In genomic region chr11:116696381-116696941, GRCh38 we compare ENCODE assay signal across 11 cellular contexts.
DNase-seq lines count a peak whose midpoint lies in the region; FAIRE-seq and TF ChIP-seq lines count a peak whose summit lies in the region.
"Had no signal": no experiment of that assay in that cellular context is flagged by ENCODE, and none has a peak within 500 bp of the region (broad histone marks: within the 10 kb centered on the region; RNA-seq: fewer than 3 reads in every experiment).

No MANE protein-coding gene starts in this region.

- no peaks in the 10 kb centered on the region for H3K36me3 Mint-ChIP-seq in endodermal cell (ENCODE audit: low read depth)
- no peaks in the 10 kb centered on the region for H3K36me3 Mint-ChIP-seq in activated naive CD8-positive, alpha-beta T cell treated with anti-CD3 and anti-CD28 coated beads for 36 hours

- no peak overlapping the region for H3K4me3 ChIP-seq in PC-9
- H3K4me3 ChIP-seq in endodermal cell (ENCODE audit: low read length), result no peak overlapping the region
- no peak overlapping the region for H3K4me3 ChIP-seq in sigmoid colon

- TF ChIP-seq EP300 in sigmoid colon (IDR thresholded peaks at IDR 0.05), result no peak

- H2AFZ ChIP-seq in PC-9, result no peak overlapping the region

- no peaks in the 10 kb centered on the region for H3K9me2 ChIP-seq in PC-9 (ENCODE audit: insufficient read depth)

- H3K4me2 ChIP-seq in PC-9, result peak overlapping the region; percentile 14; the same call in 1 of the 2 replicates
- H3K4me2 ChIP-seq: KMS-11 had no signal

- no peaks in the 10 kb centered on the region for H3K9me3 Mint-ChIP-seq in endodermal cell
- no peaks in the 10 kb centered on the region for H3K9me3 Mint-ChIP-seq in activated naive CD8-positive, alpha-beta T cell treated with anti-CD3 and anti-CD28 coated beads for 36 hours

- TF ChIP-seq CTCF in PC-9 (conservative IDR thresholded peaks at IDR 0.05) (no peak), endodermal cell (conservative IDR thresholded peaks at IDR 0.05) (no peak), sigmoid colon (IDR thresholded peaks at IDR 0.05) (no peak)

- CTCF ChIA-PET in PC-9 (lab: Charles Lee), result no interaction called here

- WGBS in endodermal cell (ENCODE audit: insufficient coverage in 1 of 2, insufficient read length in 1 of 2), 2 experiments, result 60 to 69% methylated on average over 4 to 11 of the region's 11 CpGs
- 43 to 45% methylated on average over 11 of the region's 11 CpGs for WGBS in sigmoid colon, 2 donors

- no peak overlapping the region for H3K27ac Mint-ChIP-seq in endodermal cell
- H3K27ac Mint-ChIP-seq in activated naive CD8-positive, alpha-beta T cell treated with anti-CD3 and anti-CD28 coated beads for 36 hours, result no peak overlapping the region

- no peak overlapping the region for H3K27ac ChIP-seq in PC-9
- H3K27ac ChIP-seq in endodermal cell (ENCODE audit: low read depth, low read length), result no peak overlapping the region
- no peak overlapping the region for H3K27ac ChIP-seq in sigmoid colon
- H3K27ac ChIP-seq: KMS-11 had no signal

- no peaks in the 10 kb centered on the region for H3F3A ChIP-seq in PC-9 (ENCODE audit: insufficient read depth, low read depth)

- H3K4me3 Mint-ChIP-seq in endodermal cell, result no peak overlapping the region
- no peak overlapping the region for H3K4me3 Mint-ChIP-seq in activated naive CD8-positive, alpha-beta T cell treated with anti-CD3 and anti-CD28 coated beads for 36 hours
- H3K4me3 Mint-ChIP-seq: neural crest cell had no signal

- H3K9me3 ChIP-seq in PC-9 (ENCODE audit: insufficient read depth, low read depth) (no peaks in the 10 kb centered on the region), endodermal cell (ENCODE audit: control insufficient read depth, low read length) (no peaks in the 10 kb centered on the region), sigmoid colon (no peaks in the 10 kb centered on the region)

- intact Hi-C loops in PC-9 (cut with micrococcal nuclease; ENCODE audit: unreplicated experiment), result no loop called here
- intact Hi-C loops in sigmoid colon (cut with DNase I), result loop anchor here (10.0 kb wide), 3 partner anchors 422 to 702 kb away; no protein-coding TSS in a partner anchor

- H3K36me3 ChIP-seq in PC-9 (ENCODE audit: low read depth) (no peaks in the 10 kb centered on the region), endodermal cell (ENCODE audit: control insufficient read depth, insufficient read depth, low read length) (no peaks in the 10 kb centered on the region), sigmoid colon (no peaks in the 10 kb centered on the region)

- DNase-seq in H54 (ENCODE audit: insufficient read length, low spot score), result peak; percentile 32
- no peak for DNase-seq in PC-9
- DNase-seq in endodermal cell, result peak; percentile 89
- DNase-seq in sigmoid colon, result peak; percentile 37
- no peak for DNase-seq in activated CD4-positive, CD25-positive, alpha-beta regulatory T cell treated with anti-CD3 and anti-CD28 coated beads, Interleukin-2, amount 50 U/mL, for 72 hours
- no peak for DNase-seq in activated naive CD8-positive, alpha-beta T cell treated with anti-CD3 and anti-CD28 coated beads for 36 hours
- DNase-seq in activated naive CD4-positive, alpha-beta T cell (lab: John Stamatoyannopoulos, UW), result no peak
- DNase-seq: NCI-H524; stimulated activated CD4-positive, alpha-beta T cell treated with anti-CD3 and anti-CD28 coated beads, Interleukin-2, amount 100 ng/mL, for 24 hours had no signal

- peaks cover 45% of the 10 kb centered on the region for H3K27me3 ChIP-seq in PC-9 (ENCODE audit: insufficient read depth, low read depth)
- no peaks in the 10 kb centered on the region for H3K27me3 ChIP-seq in endodermal cell (ENCODE audit: control insufficient read depth, insufficient read depth, low read length, poor library complexity, severe bottlenecking)
- no peaks in the 10 kb centered on the region for H3K27me3 ChIP-seq in sigmoid colon

- H3K9ac ChIP-seq in endodermal cell (ENCODE audit: extremely low read depth, low read length, poor library complexity, severe bottlenecking), result no peak overlapping the region
- H3K9ac ChIP-seq: KMS-11 had no signal

- POLR2A ChIA-PET in PC-9 (lab: Charles Lee; ENCODE audit: unreplicated experiment), result no interaction called here

- H3K4me1 ChIP-seq in PC-9 (replicated peaks; ENCODE audit: insufficient read depth) (peaks cover 6% of the 10 kb centered on the region; the same call in 1 of the 2 replicates), endodermal cell (ENCODE audit: control insufficient read depth, insufficient read depth, low read length) (no peaks in the 10 kb centered on the region), sigmoid colon (no peaks in the 10 kb centered on the region)

- no peaks in the 10 kb centered on the region for H3K79me2 ChIP-seq in PC-9 (ENCODE audit: low read depth)

- TF ChIP-seq POLR2A in H54 (IDR thresholded peaks at IDR 0.05; ENCODE audit: low read depth, low read length) (no peak), sigmoid colon (IDR thresholded peaks at IDR 0.05) (no peak)

- no peaks in the 10 kb centered on the region for H3K4me1 Mint-ChIP-seq in endodermal cell
- no peaks in the 10 kb centered on the region for H3K4me1 Mint-ChIP-seq in activated naive CD8-positive, alpha-beta T cell treated with anti-CD3 and anti-CD28 coated beads for 36 hours
- H3K4me1 Mint-ChIP-seq: neural crest cell had no signal

- no peaks in the 10 kb centered on the region for H4K20me1 ChIP-seq in PC-9 (ENCODE audit: insufficient read depth)

- no TSS peak for BruUV-seq in PC-9 (replicated peaks; lab: Mats Ljungman, UMichigan)

- H3K27me3 Mint-ChIP-seq in endodermal cell (ENCODE audit: insufficient read depth), result peaks cover 3% of the 10 kb centered on the region
- peaks cover 2% of the 10 kb centered on the region for H3K27me3 Mint-ChIP-seq in activated naive CD8-positive, alpha-beta T cell treated with anti-CD3 and anti-CD28 coated beads for 36 hours

- FAIRE-seq in H54 (lab: Jason Lieb, UNC), result no peak

Comparison
In these comparisons a context has a peak if more than half of its experiments do, and no peak if none do; other contexts are left out.
1. DNase-seq: peak in H54 (single experiment), endodermal cell (single experiment) and sigmoid colon (single experiment); none in PC-9 (0 of 2), activated CD4-positive, CD25-positive, alpha-beta regulatory T cell treated with anti-CD3 and anti-CD28 coated beads, Interleukin-2, amount 50 U/mL, for 72 hours (single experiment), activated naive CD8-positive, alpha-beta T cell treated with anti-CD3 and anti-CD28 coated beads for 36 hours (single experiment) and activated naive CD4-positive, alpha-beta T cell (0 of 4).